7 cellular contexts compared by ENCODE assay signal in genomic region chr1:102174259-102174863, GRCh38.
A peak's percentile ranks its signal among the peaks of the same experiment; 100 is the strongest.
DNase-seq lines count a peak whose midpoint lies in the region; ATAC-seq and TF ChIP-seq lines count a peak whose summit lies in the region.

No MANE protein-coding gene starts in this region.

- intact Hi-C loops in OCI-LY7 (cut with micrococcal nuclease; ENCODE audit: unreplicated experiment) (no loop called here), vagina (cut with DNase I) (no loop called here)

- no peaks in the 10 kb centered on the region for H3K27me3 Mint-ChIP-seq in neural progenitor cell (ENCODE audit: insufficient read depth, low read depth)

- no peak for TF ChIP-seq POLR2A in vagina (IDR thresholded peaks at IDR 0.05)

- H3K9me2 ChIP-seq in OCI-LY7 (ENCODE audit: insufficient read depth, low read length) = no peaks in the 10 kb centered on the region

- BruUV-seq in OCI-LY7 (replicated peaks; lab: Mats Ljungman, UMichigan) = no TSS peak

- H3K4me3 ChIP-seq in OCI-LY7 (ENCODE audit: low read depth, low read length, poor library complexity, severe bottlenecking) = no peak overlapping the region
- no peak overlapping the region for H3K4me3 ChIP-seq in neural progenitor cell
- no peak overlapping the region for H3K4me3 ChIP-seq in vagina

- POLR2A ChIA-PET in OCI-LY7 (lab: Charles Lee) = no interaction called here

- H3F3A ChIP-seq in neural progenitor cell (ENCODE audit: low read depth) = no peaks in the 10 kb centered on the region

- H2AFZ ChIP-seq in OCI-LY7 (ENCODE audit: low read length) (no peak overlapping the region), neural progenitor cell (replicated peaks) (peak overlapping the region; percentile 53)

- H3K27ac Mint-ChIP-seq in neural progenitor cell = no peak overlapping the region

- CTCF ChIA-PET in OCI-LY7 (lab: Charles Lee; ENCODE audit: unreplicated experiment) = no interaction called here

- H3K36me3 Mint-ChIP-seq in neural progenitor cell = no peaks in the 10 kb centered on the region

- H3K4me3 Mint-ChIP-seq in neural progenitor cell = no peak overlapping the region

- ATAC-seq in GM19023 (IDR thresholded peaks at IDR 0.05; ENCODE audit: unreplicated experiment) (peak; percentile 88), HG02798 (IDR thresholded peaks at IDR 0.05; ENCODE audit: poor library complexity, unreplicated experiment) (peak; percentile 93)

- no peak overlapping the region for H3K9ac ChIP-seq in neural progenitor cell

- H3K4me2 ChIP-seq in OCI-LY7 (ENCODE audit: low read length) (no peak overlapping the region), neural progenitor cell (no peak overlapping the region)

- no peaks in the 10 kb centered on the region for H3K9me3 ChIP-seq in OCI-LY7 (ENCODE audit: low read length)
- H3K9me3 ChIP-seq in neural progenitor cell (ENCODE audit: low read depth) = no peaks in the 10 kb centered on the region
- no peaks in the 10 kb centered on the region for H3K9me3 ChIP-seq in vagina

- H3K79me2 ChIP-seq in OCI-LY7 (ENCODE audit: insufficient read depth, low read depth, low read length) (no peaks in the 10 kb centered on the region), neural progenitor cell (ENCODE audit: low read depth) (no peaks in the 10 kb centered on the region)

- no peaks in the 10 kb centered on the region for H3K9me3 Mint-ChIP-seq in neural progenitor cell

- H4K20me1 ChIP-seq in OCI-LY7 (ENCODE audit: insufficient read depth, low read length) (no peaks in the 10 kb centered on the region), neural progenitor cell (ENCODE audit: low read depth) (no peaks in the 10 kb centered on the region)

- H3K27ac ChIP-seq in OCI-LY7 (ENCODE audit: low read depth, low read length, poor library complexity, severe bottlenecking) (no peak overlapping the region), neural progenitor cell (no peak overlapping the region), vagina (no peak overlapping the region)

- peak; percentile 26 for DNase-seq in OCI-LY7 (ENCODE audit: low spot score)
- peak; percentile 36 for DNase-seq in neural progenitor cell (ENCODE audit: low spot score)
- DNase-seq in NCI-H1105 treated with DMSO at 0.1 percent for 48 hours (lab: John Stamatoyannopoulos, UW) = no peak
- DNase-seq in vagina (ENCODE audit: extremely low spot score in 2 of 2) = no peak
- DNase-seq in stimulated activated CD4-positive, alpha-beta T cell treated with anti-CD3 and anti-CD28 coated beads, Interleukin-1b, Interleukin-23, amount 100 ng/mL, for 48 hours = no peak

- no peaks in the 10 kb centered on the region for H3K36me3 ChIP-seq in OCI-LY7 (ENCODE audit: insufficient read depth, low read length)
- H3K36me3 ChIP-seq in neural progenitor cell = no peaks in the 10 kb centered on the region
- H3K36me3 ChIP-seq in vagina = no peaks in the 10 kb centered on the region

- TF ChIP-seq CTCF in OCI-LY7 (conservative IDR thresholded peaks at IDR 0.05; ENCODE audit: low read length) (peak; percentile 88), neural progenitor cell (IDR thresholded peaks at IDR 0.05) (peak; percentile 58), vagina (IDR thresholded peaks at IDR 0.05) (no peak)

- H3K4me1 ChIP-seq in OCI-LY7 (ENCODE audit: insufficient read depth, low read length, poor library complexity, severe bottlenecking) (no peaks in the 10 kb centered on the region), neural progenitor cell (no peaks in the 10 kb centered on the region), vagina (no peaks in the 10 kb centered on the region)

- H3K27me3 ChIP-seq in neural progenitor cell (no peaks in the 10 kb centered on the region), vagina (no peaks in the 10 kb centered on the region)

- H3K4me1 Mint-ChIP-seq in neural progenitor cell = no peaks in the 10 kb centered on the region

Comparison
In these comparisons a context has a peak if more than half of its experiments do, and no peak if none do; other contexts are left out.
1. DNase-seq: peak in OCI-LY7 (single experiment) and neural progenitor cell (single experiment); none in NCI-H1105 treated with DMSO at 0.1 percent for 48 hours (single experiment), vagina (0 of 2) and stimulated activated CD4-positive, alpha-beta T cell treated with anti-CD3 and anti-CD28 coated beads, Interleukin-1b, Interleukin-23, amount 100 ng/mL, for 48 hours (single experiment).
2. CTCF ChIP-seq: peak in OCI-LY7 (single experiment) and neural progenitor cell (single experiment); none in vagina (0 of 3).